ENCODE assay signal across 14 cellular contexts in the genomic region with DNA sequence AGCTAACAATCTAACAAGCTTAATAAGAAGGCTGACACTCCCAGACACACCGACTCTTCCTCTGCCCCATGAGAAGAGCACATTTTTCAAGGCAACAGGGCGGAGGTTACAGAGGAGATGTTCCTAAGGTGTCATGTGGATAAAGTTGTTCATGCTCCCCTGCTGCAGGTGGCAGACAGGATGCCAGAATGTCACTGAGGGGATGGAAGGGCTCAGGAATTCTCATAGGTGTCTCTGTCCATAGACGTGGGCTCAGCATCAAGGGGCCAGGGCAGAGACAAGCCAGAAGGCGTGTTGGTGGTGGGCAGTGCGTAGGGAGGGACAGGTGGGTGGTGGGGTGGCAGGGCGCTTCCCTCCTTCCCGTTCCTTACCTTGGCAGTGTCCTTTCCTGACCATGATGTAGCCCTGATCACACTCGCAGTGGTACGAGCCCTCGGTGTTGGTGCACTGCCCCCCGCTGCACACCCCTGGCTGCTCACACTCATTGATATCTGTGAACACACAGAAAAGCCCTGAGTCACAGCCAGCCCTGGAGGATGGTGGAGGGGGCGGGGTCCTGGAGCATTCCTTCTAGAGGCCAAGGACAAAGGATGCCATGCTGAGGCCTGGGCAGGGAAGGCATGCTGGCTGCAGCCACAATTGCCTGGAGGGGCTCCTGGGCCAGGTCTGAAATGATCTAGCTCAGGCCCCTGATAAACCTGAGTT. TPM values are rescaled to one million over a fixed set of nuclear protein-coding genes. Genes with fewer than 3 reads are reported as not detected.
A peak's percentile ranks its signal among the peaks of the same experiment; 100 is the strongest.
DNase-seq lines count a peak whose midpoint lies in the region; ATAC-seq and TF ChIP-seq lines count a peak whose summit lies in the region.
"Had no signal": no experiment of that assay in that cellular context is flagged by ENCODE, and none has a peak within 500 bp of the region (broad histone marks: within the 10 kb centered on the region; RNA-seq: fewer than 3 reads in every experiment).

No MANE protein-coding gene starts in this region.

- ATAC-seq in activated naive CD8-positive, alpha-beta T cell treated with anti-CD3 and anti-CD28 coated beads, Interleukin-2, amount 50 U/mL, for 24 hours: no peak
- ATAC-seq: left colon, T-helper 17 cell had no signal

- H3K4me3 Mint-ChIP-seq in activated naive CD8-positive, alpha-beta T cell treated with anti-CD3 and anti-CD28 coated beads, Interleukin-2, amount 50 U/mL, for 24 hours: no peak overlapping the region
- H3K4me3 Mint-ChIP-seq: activated naive CD4-positive, alpha-beta T cell treated with anti-CD3 and anti-CD28 coated beads, Interleukin-2, amount 10 ng/mL, durations not matched to agents 7 days and 5 days; dendritic cell treated with granulocyte-macrophage colony-stimulating factor and Interleukin-4, amounts not matched to agents 40 ng/mL and 50 ng/mL, for 4 days; T-helper 17 cell had no signal

- TF ChIP-seq POLR2A in transverse colon (IDR thresholded peaks at IDR 0.05) (no peak), esophagus muscularis mucosa (IDR thresholded peaks at IDR 0.05; ENCODE audit: low read depth) (no peak)

- H3K27me3 Mint-ChIP-seq in activated naive CD8-positive, alpha-beta T cell treated with anti-CD3 and anti-CD28 coated beads, Interleukin-2, amount 50 U/mL, for 24 hours: peaks cover 23% of the 10 kb centered on the region

- in situ Hi-C loops in astrocyte of the spinal cord (cut with HindIII; ENCODE audit: low sequenced_read_pairs) (no loop called here), transverse colon (cut with MboI; ENCODE audit: low pct_ligation_motif_present in 1 of 4, low pct_unique_long_range_greater_than_20kb in 1 of 4, low sequenced_read_pairs in 3 of 4) (no loop called here)

- H3K27me3 ChIP-seq in transverse colon (no peaks in the 10 kb centered on the region), esophagus muscularis mucosa (no peaks in the 10 kb centered on the region)
- H3K27me3 ChIP-seq: upper lobe of left lung had no signal

- H3K9me3 ChIP-seq in HEK293 (ENCODE audit: control insufficient read depth, insufficient read depth, low read depth, low read length) (no peaks in the 10 kb centered on the region), transverse colon (no peaks in the 10 kb centered on the region), esophagus muscularis mucosa (no peaks in the 10 kb centered on the region)
- H3K9me3 ChIP-seq: upper lobe of left lung had no signal

- H3K36me3 ChIP-seq in HEK293 (ENCODE audit: control insufficient read depth in 2 of 2, insufficient read depth in 1 of 2, low read length in 2 of 2): no peaks in the 10 kb centered on the region
- no peaks in the 10 kb centered on the region for H3K36me3 ChIP-seq in transverse colon
- peaks cover 0 to 20% (median 8%) of the 10 kb centered on the region in 4 donors for H3K36me3 ChIP-seq in esophagus muscularis mucosa

- WGBS in transverse colon (ENCODE audit: low coverage in 1 of 2), 2 donors: 86% methylated on average over 10 of the region's 12 CpGs; no CpG with 5 or more reads in 1 of the 2 donors
- WGBS in esophagus muscularis mucosa: 87% methylated on average over 11 of the region's 12 CpGs

- POLR2A ChIA-PET in HEK293 (lab: Yijun Ruan, JAX): no interaction called here

- DNase-seq in A172 (ENCODE audit: low spot score) (peak; percentile 27), astrocyte of the spinal cord (ENCODE audit: low read depth, low spot score) (peak; percentile 50), kidney tubule cell (ENCODE audit: low spot score) (peak; percentile 32), transverse colon (no peak), NCI-H2227 treated with DMSO at 0.1 percent for 48 hours (lab: John Stamatoyannopoulos, UW) (no peak), esophagus muscularis mucosa (ENCODE audit: extremely low spot score) (no peak)
- no peak for DNase-seq in activated naive CD8-positive, alpha-beta T cell treated with anti-CD3 and anti-CD28 coated beads, Interleukin-2, amount 50 U/mL, for 24 hours
- DNase-seq: ACHN; activated naive CD4-positive, alpha-beta T cell treated with anti-CD3 and anti-CD28 coated beads, Interleukin-2, amount 10 ng/mL, durations not matched to agents 7 days and 5 days; T-helper 17 cell had no signal

- TF ChIP-seq CTCF in HEK293 (tag by site-specific recombination; IDR thresholded peaks at IDR 0.05): no peak
- TF ChIP-seq CTCF in astrocyte of the spinal cord (IDR thresholded peaks at IDR 0.05; ENCODE audit: low read depth, low read length): no peak
- no peak for TF ChIP-seq CTCF in transverse colon (IDR thresholded peaks at IDR 0.05)
- no peak for TF ChIP-seq CTCF in esophagus muscularis mucosa (IDR thresholded peaks at IDR 0.05)

- intact Hi-C loops in transverse colon (cut with DNase I; ENCODE audit: low total_unique reads): no loop called here
- intact Hi-C loops in esophagus muscularis mucosa (cut with DNase I): no loop called here

- no peaks in the 10 kb centered on the region for H3K36me3 Mint-ChIP-seq in activated naive CD8-positive, alpha-beta T cell treated with anti-CD3 and anti-CD28 coated beads, Interleukin-2, amount 50 U/mL, for 24 hours (ENCODE audit: low read depth)
- H3K36me3 Mint-ChIP-seq: activated naive CD4-positive, alpha-beta T cell treated with anti-CD3 and anti-CD28 coated beads, Interleukin-2, amount 10 ng/mL, durations not matched to agents 7 days and 5 days had no signal

- H3K4me1 ChIP-seq in HEK293 (ENCODE audit: control insufficient read depth, insufficient read depth, low read length): no peaks in the 10 kb centered on the region
- no peaks in the 10 kb centered on the region for H3K4me1 ChIP-seq in transverse colon
- H3K4me1 ChIP-seq in esophagus muscularis mucosa: no peaks in the 10 kb centered on the region

- TF ChIP-seq EP300 in transverse colon (IDR thresholded peaks at IDR 0.05; ENCODE audit: low read depth) (no peak), esophagus muscularis mucosa (IDR thresholded peaks at IDR 0.05) (no peak)

- no peak overlapping the region for H3K27ac Mint-ChIP-seq in activated naive CD8-positive, alpha-beta T cell treated with anti-CD3 and anti-CD28 coated beads, Interleukin-2, amount 50 U/mL, for 24 hours
- H3K27ac Mint-ChIP-seq: activated naive CD4-positive, alpha-beta T cell treated with anti-CD3 and anti-CD28 coated beads, Interleukin-2, amount 10 ng/mL, durations not matched to agents 7 days and 5 days; dendritic cell treated with granulocyte-macrophage colony-stimulating factor and Interleukin-4, amounts not matched to agents 40 ng/mL and 50 ng/mL, for 4 days; T-helper 17 cell had no signal

- CTCF ChIA-PET in HEK293 (lab: Yijun Ruan, JAX): interaction anchor here (0.6 to 1.8 kb wide), 3 partner anchors 16 to 1917 kb away, joined by 3 to 5 read pairs (median 4); no protein-coding TSS in a partner anchor

- H3K9me3 Mint-ChIP-seq in activated naive CD8-positive, alpha-beta T cell treated with anti-CD3 and anti-CD28 coated beads, Interleukin-2, amount 50 U/mL, for 24 hours: no peaks in the 10 kb centered on the region
- H3K9me3 Mint-ChIP-seq: activated naive CD4-positive, alpha-beta T cell treated with anti-CD3 and anti-CD28 coated beads, Interleukin-2, amount 10 ng/mL, durations not matched to agents 7 days and 5 days; dendritic cell treated with granulocyte-macrophage colony-stimulating factor and Interleukin-4, amounts not matched to agents 40 ng/mL and 50 ng/mL, for 4 days had no signal

- H3K4me3 ChIP-seq in HEK293 (ENCODE audit: low read depth, low read length): no peak overlapping the region
- H3K4me3 ChIP-seq in astrocyte of the spinal cord (ENCODE audit: low read depth, low read length): no peak overlapping the region
- no peak overlapping the region for H3K4me3 ChIP-seq in transverse colon
- no peak overlapping the region for H3K4me3 ChIP-seq in esophagus muscularis mucosa
- H3K4me3 ChIP-seq: upper lobe of left lung had no signal

- H3K4me1 Mint-ChIP-seq in activated naive CD8-positive, alpha-beta T cell treated with anti-CD3 and anti-CD28 coated beads, Interleukin-2, amount 50 U/mL, for 24 hours: peaks cover 10% of the 10 kb centered on the region

- no peak overlapping the region for H3K27ac ChIP-seq in HEK293 (ENCODE audit: extremely low read depth, low read depth, low read length)
- no peak overlapping the region for H3K27ac ChIP-seq in transverse colon
- H3K27ac ChIP-seq in esophagus muscularis mucosa (replicated peaks in 1 of 4): no peak overlapping the region

TF ChIP-seq in HEK293, 187 proteins besides CTCF, POLR2A, EP300 and RAD21:
- TF ChIP-seq KLF16 (tag by site-specific recombination; IDR thresholded peaks at IDR 0.05) (no peak), EGR2 (tag by site-specific recombination; IDR thresholded peaks at IDR 0.05; ENCODE audit: low read depth) (peak; percentile 54), ZFHX2 (tag by site-specific recombination; conservative IDR thresholded peaks at IDR 0.05) (peak; percentile 60), ZBTB20 (tag by site-specific recombination; IDR thresholded peaks at IDR 0.05) (0 out of 2 replicates have a peak, but pooled peaks have one; percentile 21)
- TF ChIP-seq, protein P1, sequence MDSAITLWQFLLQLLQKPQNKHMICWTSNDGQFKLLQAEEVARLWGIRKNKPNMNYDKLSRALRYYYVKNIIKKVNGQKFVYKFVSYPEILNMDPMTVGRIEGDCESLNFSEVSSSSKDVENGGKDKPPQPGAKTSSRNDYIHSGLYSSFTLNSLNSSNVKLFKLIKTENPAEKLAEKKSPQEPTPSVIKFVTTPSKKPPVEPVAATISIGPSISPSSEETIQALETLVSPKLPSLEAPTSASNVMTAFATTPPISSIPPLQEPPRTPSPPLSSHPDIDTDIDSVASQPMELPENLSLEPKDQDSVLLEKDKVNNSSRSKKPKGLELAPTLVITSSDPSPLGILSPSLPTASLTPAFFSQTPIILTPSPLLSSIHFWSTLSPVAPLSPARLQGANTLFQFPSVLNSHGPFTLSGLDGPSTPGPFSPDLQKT (IDR thresholded peaks at IDR 0.05; ENCODE audit: borderline replicate concordance, low read depth, low read length): no peak

RNA-seq across cellular contexts. Expression of a gene that starts 23.0 kb away (rescaled TPM):
- 13.3 and 18.1 TPM in 2 replicates for total RNA-seq in A172 (2014; rRNA removed; shearing (Covaris generic))
- total RNA-seq in transverse colon (10 to 100 TPM in 3 of 4 donors, 1 to 10 TPM in 1; 4.1 to 32.4 (median 20.6) TPM), esophagus muscularis mucosa (10 to 100 TPM in 3 of 4 donors, 1 to 10 TPM in 1; 5.8 to 20.4 (median 15.1) TPM)

RNA-seq across cellular contexts. Expression of a gene that starts 23.5 kb away (rescaled TPM):
- total RNA-seq in A172 (2014; rRNA removed; shearing (Covaris generic)): 314 and 399 TPM in 2 replicates
- total RNA-seq in transverse colon (100 to 1,000 TPM in 3 of 4 donors, 10 to 100 TPM in 1; 88.3 to 393 (median 147) TPM), esophagus muscularis mucosa (100 to 1,000 TPM; 119 to 205 (median 162) TPM)

Comparison
In these comparisons a context has a peak if more than half of its experiments do, and no peak if none do; other contexts are left out.
1. DNase-seq: peak in A172 (single experiment), astrocyte of the spinal cord (single experiment) and kidney tubule cell (single experiment); none in transverse colon (single experiment), activated naive CD8-positive, alpha-beta T cell treated with anti-CD3 and anti-CD28 coated beads, Interleukin-2, amount 50 U/mL, for 24 hours (single experiment), NCI-H2227 treated with DMSO at 0.1 percent for 48 hours (single experiment) and esophagus muscularis mucosa (single experiment).